Comparison of ENCODE assay signal across 2 cellular contexts in genomic region chr9:21479152-21479702, GRCh38.
TF ChIP-seq lines count a peak whose summit lies in the region.

No MANE protein-coding gene starts in this region.

TF ChIP-seq in GM12878, 131 proteins besides CTCF, POLR2A, EP300 and RAD21 (continued from another document):
- TF ChIP-seq HSF1 (IDR thresholded peaks at IDR 0.05; ENCODE audit: low read depth, low read length) (no peak), CEBPB (IDR thresholded peaks at IDR 0.05; ENCODE audit: borderline replicate concordance in 1 of 2, low read depth in 2 of 2, low read length in 2 of 2) (no peak), REST (IDR thresholded peaks at IDR 0.05; ENCODE audit: low read depth, low read length) (no peak), MYB (IDR thresholded peaks at IDR 0.05; ENCODE audit: borderline replicate concordance, low read depth, low read length) (no peak), HDAC2 (IDR thresholded peaks at IDR 0.05) (no peak), SUZ12 (IDR thresholded peaks at IDR 0.05; ENCODE audit: unreplicated experiment) (no peak), CHD1 (IDR thresholded peaks at IDR 0.05; ENCODE audit: low read depth, low read length) (no peak), TAF1 (IDR thresholded peaks at IDR 0.05; ENCODE audit: borderline replicate concordance, low read depth, low read length) (no peak), ATF2 (IDR thresholded peaks at IDR 0.05; ENCODE audit: low read length) (no peak), ETV6 (conservative IDR thresholded peaks at IDR 0.05 in 1 of 2, IDR thresholded peaks at IDR 0.05 in 1 of 2; ENCODE audit: borderline replicate concordance in 1 of 2, low read depth in 1 of 2) (no peak), NR2C1 (IDR thresholded peaks at IDR 0.05) (no peak), TCF3 (IDR thresholded peaks at IDR 0.05; ENCODE audit: borderline replicate concordance, insufficient read depth, low read depth, low read length) (no peak), ZNF622 (IDR thresholded peaks at IDR 0.05) (no peak), ZNF592 (IDR thresholded peaks at IDR 0.05) (no peak)
TF ChIP-seq in GM12878: peak in this region for 0.

TF ChIP-seq in SK-N-SH treated with all-trans-retinoic acid at 6 μM for 48 hours, 23 proteins besides CTCF, POLR2A, EP300 and RAD21 (continued from another document):
- TF ChIP-seq CSRNP3 (CRISPR knock-in tag; IDR thresholded peaks at IDR 0.05) (no peak), CREB5 (CRISPR knock-in tag; IDR thresholded peaks at IDR 0.05; ENCODE audit: low read depth) (no peak), ESRRG (CRISPR knock-in tag; IDR thresholded peaks at IDR 0.05) (no peak), POU6F1 (CRISPR knock-in tag; IDR thresholded peaks at IDR 0.05; ENCODE audit: borderline replicate concordance, low read depth) (no peak), ZFP30 (CRISPR knock-in tag; IDR thresholded peaks at IDR 0.05) (no peak), ZNF565 (CRISPR knock-in tag; conservative IDR thresholded peaks at IDR 0.05; ENCODE audit: low read depth) (no peak)
